23 cellular contexts compared by ENCODE assay signal in genomic region chr11:119720311-119720710, GRCh38. TPM values are rescaled to one million over a fixed set of nuclear protein-coding genes. Genes with fewer than 3 reads are reported as not detected.
DNase-seq lines count a peak whose midpoint lies in the region; ATAC-seq and TF ChIP-seq lines count a peak whose summit lies in the region.
"Had no signal": no experiment of that assay in that cellular context is flagged by ENCODE, and none has a peak within 500 bp of the region (broad histone marks: within the 10 kb centered on the region; RNA-seq: fewer than 3 reads in every experiment).

No MANE protein-coding gene starts in this region.

- H2BK15ac ChIP-seq in IMR-90 (ENCODE audit: low read depth, low read length): no peak overlapping the region

- CTCF ChIA-PET in IMR-90 (lab: Yijun Ruan, JAX): interaction anchor here (0.6 to 1.3 kb wide), 6 partner anchors 9 to 482 kb away, joined by 3 to 5 read pairs (median 3); partner anchors contain the start of gene NECTIN1

- TF ChIP-seq CTCF in IMR-90 (conservative IDR thresholded peaks at IDR 0.05; ENCODE audit: low read depth, low read length): no peak

- no peak overlapping the region for H3K18ac ChIP-seq in IMR-90 (ENCODE audit: low read depth, low read length)

- no peak overlapping the region for H4K91ac ChIP-seq in IMR-90 (ENCODE audit: insufficient read depth, low read depth, low read length)

- no peak overlapping the region for H3K56ac ChIP-seq in IMR-90 (ENCODE audit: extremely low read depth, insufficient read depth, low read length)

- H3K23ac ChIP-seq in IMR-90 (ENCODE audit: low read depth, low read length): no peak overlapping the region

- no peak overlapping the region for H3K14ac ChIP-seq in IMR-90 (replicated peaks; ENCODE audit: low read depth, low read length)

- peaks cover 5% of the 10 kb centered on the region for H4K20me1 ChIP-seq in IMR-90 (ENCODE audit: insufficient read depth, low read length)

- H3K27ac ChIP-seq in IMR-90 (ENCODE audit: insufficient read depth, low read length) (no peak overlapping the region), SJCRH30 (peak overlapping the region; percentile 65)
- H3K27ac ChIP-seq: Peyer's patch had no signal

- ATAC-seq in IMR-90 (ENCODE audit: low read depth) (no peak), esophagus mucosa (peak; percentile 16), sciatic nerve (peak; percentile 49), GM19463 (IDR thresholded peaks at IDR 0.05; ENCODE audit: unreplicated experiment) (no peak)
- ATAC-seq: GM12878 had no signal

- no peak for TF ChIP-seq RAD21 in IMR-90 (IDR thresholded peaks at IDR 0.05; ENCODE audit: low read length)

- DNase-seq in IMR-90: no peak
- DNase-seq in SJCRH30: no peak
- DNase-seq in sciatic nerve (ENCODE audit: low spot score): no peak
- no peak for DNase-seq in GM03348 (ENCODE audit: low spot score)
- DNase-seq in midbrain (lab: John Stamatoyannopoulos, UW): no peak
- no peak for DNase-seq in HuH-7 (ENCODE audit: low spot score)
- DNase-seq: CD4-positive, CD25-positive, alpha-beta regulatory T cell; COR-L47; DMS153; GDM1; KG1; NCI-H1417 treated with DMSO at 0.1 percent for 48 hours; NCI-H187 treated with DMSO at 0.1 percent for 48 hours; NCI-H446; NCI-H526 treated with DMSO at 0.1 percent for 48 hours; NK-92 treated with Interleukin-12 subunit alpha and Interleukin-12 subunit beta, amount 100 ng/mL, for 24 hours; Peyer's patch; SHP77 had no signal

- no peak for TF ChIP-seq POLR2A in IMR-90 (IDR thresholded peaks at IDR 0.05; ENCODE audit: low read depth, low read length)

- no peak overlapping the region for H3K9ac ChIP-seq in IMR-90 (ENCODE audit: low read depth, low read length)
- H3K9ac ChIP-seq: SK-N-SH had no signal

- H3K79me1 ChIP-seq in IMR-90 (ENCODE audit: low read depth in 1 of 2, low read length in 2 of 2): no peaks in the 10 kb centered on the region

- no peak overlapping the region for H2BK120ac ChIP-seq in IMR-90 (ENCODE audit: low read depth, low read length)

- H3K9me3 ChIP-seq in IMR-90 (ENCODE audit: control insufficient read depth, insufficient read depth, low read length) (no peaks in the 10 kb centered on the region), SJCRH30 (replicated peaks) (no peaks in the 10 kb centered on the region)
- H3K9me3 ChIP-seq: Peyer's patch, SK-N-SH had no signal

- H3K36me3 ChIP-seq in IMR-90 (ENCODE audit: control insufficient read depth, insufficient read depth, low read length) (no peaks in the 10 kb centered on the region), SJCRH30 (peaks cover 18% of the 10 kb centered on the region; the same call in 1 of the 2 replicates)
- H3K36me3 ChIP-seq: Peyer's patch had no signal

- WGBS in IMR-90 (ENCODE audit: extremely low coverage in 2 of 2, insufficient read length in 1 of 2), 2 experiments: 86% methylated on average over 5 of the region's 14 CpGs; no CpG with 5 or more reads in 1 of the 2 experiments

- in situ Hi-C loops in IMR-90 (cut with MboI; ENCODE audit: low sequenced_read_pairs): no loop called here

- dilution Hi-C loops in IMR-90 (cut with HindIII; ENCODE audit: low sequenced_read_pairs, unreplicated experiment): no loop called here

- intact Hi-C loops in IMR-90 (cut with micrococcal nuclease) (loop anchor here (10.0 kb wide), 1 partner anchor 356 kb away; no protein-coding TSS in a partner anchor), sciatic nerve (cut with DNase I) (no loop called here)

- no TSS peak for BruUV-seq in IMR-90 (replicated peaks; lab: Mats Ljungman, UMichigan)

- no peak overlapping the region for H2AK9ac ChIP-seq in IMR-90 (replicated peaks; ENCODE audit: low read depth, low read length, poor library complexity)

- no peak overlapping the region for H4K5ac ChIP-seq in IMR-90 (ENCODE audit: low read depth, low read length)

- H3K27me3 ChIP-seq in IMR-90 (ENCODE audit: control insufficient read depth, insufficient read depth, low read length) (no peaks in the 10 kb centered on the region), SJCRH30 (no peaks in the 10 kb centered on the region)
- H3K27me3 ChIP-seq: Peyer's patch had no signal

- H3K4me1 ChIP-seq in IMR-90 (ENCODE audit: control insufficient read depth, insufficient read depth, low read length) (no peaks in the 10 kb centered on the region), SJCRH30 (peaks cover 82% of the 10 kb centered on the region)

- H2BK20ac ChIP-seq in IMR-90 (ENCODE audit: low read depth, low read length): no peak overlapping the region

- H4K8ac ChIP-seq in IMR-90 (ENCODE audit: low read depth in 2 of 2, low read length in 2 of 2): no peak overlapping the region

- no peaks in the 10 kb centered on the region for H3K9me1 ChIP-seq in IMR-90 (ENCODE audit: insufficient read depth, low read length)

- no peak overlapping the region for H3K4ac ChIP-seq in IMR-90 (ENCODE audit: low read depth, low read length)

- no peak overlapping the region for H3K4me2 ChIP-seq in IMR-90 (ENCODE audit: low read depth, low read length)
- H3K4me2 ChIP-seq: GM23338, SK-N-SH had no signal

- POLR2A ChIA-PET in IMR-90 (lab: Charles Lee; ENCODE audit: unreplicated experiment): no interaction called here

- H2AFZ ChIP-seq in IMR-90 (replicated peaks; ENCODE audit: low read length, poor library complexity): peak overlapping the region; percentile 64
- H2AFZ ChIP-seq: GM23338 had no signal

- H2BK5ac ChIP-seq in IMR-90 (ENCODE audit: low read depth, low read length, poor library complexity, severe bottlenecking): no peak overlapping the region

- H3K4me3 ChIP-seq in IMR-90 (ENCODE audit: insufficient read depth, low read depth, low read length) (no peak overlapping the region), SJCRH30 (no peak overlapping the region)
- H3K4me3 ChIP-seq: GM12878, GM23338, Peyer's patch had no signal

- no peak overlapping the region for H2AK5ac ChIP-seq in IMR-90 (ENCODE audit: low read depth, low read length)

TF ChIP-seq in IMR-90, 13 proteins besides CTCF, POLR2A, EP300 and RAD21:
- TF ChIP-seq RFX5 (IDR thresholded peaks at IDR 0.05; ENCODE audit: low read depth, low read length) (no peak), BHLHE40 (IDR thresholded peaks at IDR 0.05; ENCODE audit: low read depth, low read length) (no peak), MAZ (IDR thresholded peaks at IDR 0.05; ENCODE audit: borderline replicate concordance, low read depth, low read length) (no peak), RCOR1 (IDR thresholded peaks at IDR 0.05; ENCODE audit: insufficient replicate concordance, low read length) (no peak), FOS (IDR thresholded peaks at IDR 0.05; ENCODE audit: low read depth, low read length) (no peak), SMC3 (IDR thresholded peaks at IDR 0.05; ENCODE audit: low read depth, low read length) (no peak), MXI1 (IDR thresholded peaks at IDR 0.05; ENCODE audit: borderline replicate concordance, low read depth, low read length) (no peak), NFE2L2 (IDR thresholded peaks at IDR 0.05; ENCODE audit: low read depth, low read length) (no peak), ELK1 (IDR thresholded peaks at IDR 0.05; ENCODE audit: borderline replicate concordance, low read depth, low read length) (no peak), MAFK (IDR thresholded peaks at IDR 0.05; ENCODE audit: low read depth, low read length) (no peak), CHD1 (IDR thresholded peaks at IDR 0.05; ENCODE audit: low read depth, low read length) (no peak), CEBPB (IDR thresholded peaks at IDR 0.05; ENCODE audit: low read depth, low read length) (no peak)
- TF ChIP-seq, protein P1, sequence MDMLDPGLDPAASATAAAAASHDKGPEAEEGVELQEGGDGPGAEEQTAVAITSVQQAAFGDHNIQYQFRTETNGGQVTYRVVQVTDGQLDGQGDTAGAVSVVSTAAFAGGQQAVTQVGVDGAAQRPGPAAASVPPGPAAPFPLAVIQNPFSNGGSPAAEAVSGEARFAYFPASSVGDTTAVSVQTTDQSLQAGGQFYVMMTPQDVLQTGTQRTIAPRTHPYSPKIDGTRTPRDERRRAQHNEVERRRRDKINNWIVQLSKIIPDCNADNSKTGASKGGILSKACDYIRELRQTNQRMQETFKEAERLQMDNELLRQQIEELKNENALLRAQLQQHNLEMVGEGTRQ (IDR thresholded peaks at IDR 0.05; ENCODE audit: low read depth, low read length): no peak

RNA-seq across cellular contexts. Expression of gene NECTIN1, which starts 8.7 kb away (rescaled TPM):
- 1.7 and 2.3 TPM in 2 replicates for total RNA-seq in IMR-90 (2012; rRNA removed)
- 3.0 and 4.2 TPM in 2 replicates for polyA plus RNA-seq in IMR-90 (2012; rRNA removed)
- polyA plus RNA-seq in IMR-90 (2012; cell fraction: cytosol; rRNA removed): 2.8 and 3.4 TPM in 2 replicates
- polyA plus RNA-seq in IMR-90 (2012; cell fraction: nucleus; rRNA removed; ENCODE audit: low replicate concordance): 2.2 and 3.3 TPM in 2 replicates
- 61.1 and 61.7 TPM in 2 replicates for total RNA-seq in SJCRH30 (2014; rRNA removed; shearing (Covaris generic))
- 299 TPM for total RNA-seq in esophagus mucosa
- 32.3 TPM for total RNA-seq in sciatic nerve

Comparison
In these comparisons a context has a peak if more than half of its experiments do, and no peak if none do; other contexts are left out.
1. ATAC-seq: peak in esophagus mucosa (single experiment) and sciatic nerve (single experiment); none in IMR-90 (single experiment) and GM19463 (single experiment).
2. RNA of gene NECTIN1, which starts 8.7 kb away (total RNA-seq): 299 TPM in esophagus mucosa (single experiment), 61.1 to 61.7 TPM in SJCRH30 and 32.3 TPM in sciatic nerve (single experiment); 1.7 to 2.3 TPM in IMR-90; every median in the first group is over 10 times any median in the second.